In genomic region chr9:100098887-100099721, GRCh38 we compare ENCODE assay signal across 8 cellular contexts.
DNase-seq lines count a peak whose midpoint lies in the region; ATAC-seq lines count a peak whose summit lies in the region.

Gene ERP44, minus strand, starts transcription at chr9:100099000. Its CDS starts 160 bp downstream, at chr9:100098840.
Gene INVS, plus strand, starts transcription at chr9:100099243. Its CDS starts 5,279 bp downstream, at chr9:100104522.

- no peaks in the 10 kb centered on the region for H3K9me3 ChIP-seq in BLaER1 treated with 17β-estradiol and CSF1 and Interleukin-3, amounts not matched to agents 10 nM and 100 nM (replicated peaks in 1 of 11)

- no peaks in the 10 kb centered on the region for H3K27me3 ChIP-seq in BLaER1 treated with 17β-estradiol and CSF1 and Interleukin-3, amounts not matched to agents 10 nM and 100 nM

- H4K20me1 ChIP-seq in BLaER1 treated with 17β-estradiol and CSF1 and Interleukin-3, amounts not matched to agents 10 nM and 100 nM, result peaks cover 26 to 46% (median 40%) of the 10 kb centered on the region in 11 experiments; a peak in 20 of 22 replicates

- peak within 1 kb of the TSS; percentile 76 to 99 (median 94) for H3K4me3 ChIP-seq in BLaER1 treated with 17β-estradiol and CSF1 and Interleukin-3, amounts not matched to agents 10 nM and 100 nM

- peak; percentile 99 for DNase-seq in NCI-H748 (lab: John Stamatoyannopoulos, UW; ENCODE audit: unreplicated experiment)
- DNase-seq in activated CD4-positive, alpha-beta T cell treated with anti-CD3 and anti-CD28 coated beads, Interleukin-2, amount 50 U/mL, for 1 hour, result peak; percentile 96
- peak; percentile 100 for DNase-seq in dedifferentiated amniotic fluid mesenchymal stem cell (ENCODE audit: extremely low spot score)
- peak; percentile 100 for DNase-seq in left kidney (ENCODE audit: low read depth, low spot score)
- peak; percentile 95 to 97 for DNase-seq in stimulated activated CD4-positive, alpha-beta T cell treated with anti-CD3 and anti-CD28 coated beads, Interleukin-2, amount 100 ng/mL, for 24 hours

- peaks cover 14 to 41% (median 25%) of the 10 kb centered on the region in 10 experiments for H3K4me1 ChIP-seq in BLaER1 treated with 17β-estradiol and CSF1 and Interleukin-3, amounts not matched to agents 10 nM and 100 nM

- peaks cover 8 to 22% (median 14%) of the 10 kb centered on the region in 11 experiments; a peak in 21 of 22 replicates for H3K36me3 ChIP-seq in BLaER1 treated with 17β-estradiol and CSF1 and Interleukin-3, amounts not matched to agents 10 nM and 100 nM

- peak; percentile 95 for ATAC-seq in GM19351 (IDR thresholded peaks at IDR 0.05; ENCODE audit: unreplicated experiment)
- peak; percentile 98 for ATAC-seq in HG03521 (IDR thresholded peaks at IDR 0.05; ENCODE audit: unreplicated experiment)

- H3K27ac ChIP-seq in BLaER1 treated with 17β-estradiol and CSF1 and Interleukin-3, amounts not matched to agents 10 nM and 100 nM, result peak within 1 kb of the TSS; percentile 83 to 97 (median 91)

- H3K9ac ChIP-seq in BLaER1 treated with 17β-estradiol and CSF1 and Interleukin-3, amounts not matched to agents 10 nM and 100 nM, result peak within 1 kb of the TSS; percentile 84 to 98 (median 93)

- H3K4me2 ChIP-seq in BLaER1 treated with 17β-estradiol and CSF1 and Interleukin-3, amounts not matched to agents 10 nM and 100 nM, result peak within 1 kb of the TSS; percentile 86 to 98 (median 94)

Comparison
In these comparisons a context has a peak if more than half of its experiments do, and no peak if none do; other contexts are left out.
1. Peak in every context shown above with its lines: DNase-seq, ATAC-seq, H3K4me3 ChIP-seq and H3K27ac ChIP-seq.